ENCODE assay signal across 8 cellular contexts in the genomic region with DNA sequence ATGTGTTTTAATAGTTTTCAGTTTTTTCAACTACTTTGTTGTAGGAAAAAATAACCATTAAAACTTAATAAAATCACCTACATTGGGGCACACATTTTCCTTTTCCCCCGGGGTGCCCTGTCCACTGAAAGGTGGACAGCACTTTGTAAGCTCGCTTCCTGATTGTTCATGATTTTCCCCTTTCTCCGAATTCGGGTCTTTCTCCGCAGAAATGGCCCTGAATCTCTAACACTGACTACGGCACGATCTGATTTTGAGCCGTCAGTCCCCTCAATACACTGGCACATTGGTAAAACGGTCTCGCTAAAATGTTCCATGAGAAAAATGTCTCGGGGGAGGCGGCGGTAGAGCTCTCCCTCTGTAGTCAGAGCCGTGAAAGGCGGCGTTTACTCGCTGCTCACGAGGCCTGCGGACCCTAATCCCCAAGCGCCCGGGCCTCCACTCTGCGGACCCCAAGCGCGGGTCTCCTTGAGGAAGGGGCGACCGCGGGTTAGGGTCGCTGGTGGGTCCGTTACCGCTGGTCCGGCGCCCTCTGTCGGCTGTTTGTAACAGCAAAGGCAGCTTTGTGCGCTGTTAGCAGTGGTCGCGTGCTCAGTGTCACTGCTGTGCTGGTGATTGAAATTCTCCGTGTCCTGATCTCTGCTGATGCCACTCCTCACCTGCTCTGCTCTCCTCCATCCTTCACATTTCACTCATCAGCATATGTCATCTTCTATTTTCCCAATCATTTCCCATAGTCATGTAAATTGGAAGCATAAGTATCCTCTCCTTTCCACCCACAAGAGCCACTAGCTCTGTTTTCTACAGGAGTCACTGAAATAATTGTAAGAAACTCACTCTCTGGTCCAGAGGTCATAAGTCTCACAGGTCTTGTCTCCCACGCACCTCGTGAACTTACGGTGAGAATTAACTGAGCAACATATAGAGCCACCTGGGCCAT. TPM values are rescaled to one million over a fixed set of nuclear protein-coding genes. Genes with fewer than 3 reads are reported as not detected.
DNase-seq lines count a peak whose midpoint lies in the region; ATAC-seq, FAIRE-seq and TF ChIP-seq lines count a peak whose summit lies in the region.

No MANE protein-coding gene starts in this region.

- H3K36me3 ChIP-seq in BLaER1 treated with 17β-estradiol and CSF1 and Interleukin-3, amounts not matched to agents 10 nM and 100 nM = no peaks in the 10 kb centered on the region
- no peaks in the 10 kb centered on the region for H3K36me3 ChIP-seq in bronchial epithelial cell (ENCODE audit: control insufficient read depth, insufficient read depth, low read length)

- ATAC-seq in GM19043 (IDR thresholded peaks at IDR 0.05; ENCODE audit: low read depth, unreplicated experiment) (peak; percentile 64), HG03439 (IDR thresholded peaks at IDR 0.05; ENCODE audit: unreplicated experiment) (peak; percentile 70)

- no peak overlapping the region for H3K27ac ChIP-seq in BLaER1 treated with 17β-estradiol and CSF1 and Interleukin-3, amounts not matched to agents 10 nM and 100 nM
- H3K27ac ChIP-seq in VCaP = no peak overlapping the region

- H3K4me1 ChIP-seq in BLaER1 treated with 17β-estradiol and CSF1 and Interleukin-3, amounts not matched to agents 10 nM and 100 nM = peaks cover 0 to 11% (median 3%) of the 10 kb centered on the region in 10 experiments; a peak in 7 of 20 replicates

- peak overlapping the region in 9 of 11 experiments; percentile 14 to 65 (median 61); a peak in 16 of 22 replicates for H3K9ac ChIP-seq in BLaER1 treated with 17β-estradiol and CSF1 and Interleukin-3, amounts not matched to agents 10 nM and 100 nM

- TF ChIP-seq CTCF in VCaP (conservative IDR thresholded peaks at IDR 0.05) = peak; percentile 96
- peak; percentile 95 for TF ChIP-seq CTCF in bronchial epithelial cell (IDR thresholded peaks at IDR 0.05; ENCODE audit: insufficient read depth, low read length, severe bottlenecking)

- no peaks in the 10 kb centered on the region for H3K9me3 ChIP-seq in BLaER1 treated with 17β-estradiol and CSF1 and Interleukin-3, amounts not matched to agents 10 nM and 100 nM (replicated peaks in 1 of 11)

- DNase-seq in bronchial epithelial cell (ENCODE audit: low read depth) (no peak), kidney tubule cell (ENCODE audit: low spot score) (peak; percentile 33), NCI-H510A treated with DMSO at 0.1 percent for 48 hours (lab: John Stamatoyannopoulos, UW) (no peak)
- peak; percentile 71 to 72 for DNase-seq in stimulated activated CD4-positive, alpha-beta T cell treated with anti-CD3 and anti-CD28 coated beads, Interleukin-2, amount 100 ng/mL, for 24 hours

- H3K4me3 ChIP-seq in BLaER1 treated with 17β-estradiol and CSF1 and Interleukin-3, amounts not matched to agents 10 nM and 100 nM = peak overlapping the region; percentile 45 to 68 (median 56)
- H3K4me3 ChIP-seq in bronchial epithelial cell (ENCODE audit: low read depth, low read length) = no peak overlapping the region

- peaks cover 0 to 96% (median 8%) of the 10 kb centered on the region in 11 experiments; a peak in 12 of 22 replicates for H3K27me3 ChIP-seq in BLaER1 treated with 17β-estradiol and CSF1 and Interleukin-3, amounts not matched to agents 10 nM and 100 nM
- peaks cover 23% of the 10 kb centered on the region for H3K27me3 ChIP-seq in bronchial epithelial cell (ENCODE audit: control insufficient read depth, insufficient read depth, low read length)

- FAIRE-seq in bronchial epithelial cell (lab: Jason Lieb, UNC) = no peak

- H4K20me1 ChIP-seq in BLaER1 treated with 17β-estradiol and CSF1 and Interleukin-3, amounts not matched to agents 10 nM and 100 nM = peaks cover 0 to 12% (median 0%) of the 10 kb centered on the region in 11 experiments; a peak in 4 of 22 replicates

- H3K4me2 ChIP-seq in BLaER1 treated with 17β-estradiol and CSF1 and Interleukin-3, amounts not matched to agents 10 nM and 100 nM = peak overlapping the region; percentile 66 to 94 (median 86)

RNA-seq across cellular contexts. Expression of a gene that starts 10.8 kb away (rescaled TPM):
- not detected in 2 replicates for total RNA-seq in bronchial epithelial cell

RNA-seq across cellular contexts. Expression of a gene that starts 12.9 kb away (rescaled TPM):
- total RNA-seq in bronchial epithelial cell = not detected in 2 replicates

RNA-seq across cellular contexts. Expression of a gene that starts 28.2 kb away (rescaled TPM):
- not detected in 2 replicates for total RNA-seq in bronchial epithelial cell

RNA-seq across cellular contexts. Expression of a gene that starts 44.2 kb away (rescaled TPM):
- total RNA-seq in bronchial epithelial cell = not detected in 2 replicates

RNA-seq across cellular contexts. Expression of a gene that starts 45.4 kb away (rescaled TPM):
- total RNA-seq in bronchial epithelial cell = not detected in 2 replicates

Comparison
In these comparisons a context has a peak if more than half of its experiments do, and no peak if none do; other contexts are left out.
1. DNase-seq: peak in kidney tubule cell (single experiment) and stimulated activated CD4-positive, alpha-beta T cell treated with anti-CD3 and anti-CD28 coated beads, Interleukin-2, amount 100 ng/mL, for 24 hours (2 of 2); none in bronchial epithelial cell (single experiment) and NCI-H510A treated with DMSO at 0.1 percent for 48 hours (single experiment).